In genomic region chr15:57861039-57861638, GRCh38 we compare ENCODE assay signal across 9 cellular contexts.
DNase-seq lines count a peak whose midpoint lies in the region; ATAC-seq and TF ChIP-seq lines count a peak whose summit lies in the region.
"Had no signal": no experiment of that assay in that cellular context is flagged by ENCODE, and none has a peak within 500 bp of the region (broad histone marks: within the 10 kb centered on the region; RNA-seq: fewer than 3 reads in every experiment).

No MANE protein-coding gene starts in this region.

- H3K36me3 Mint-ChIP-seq in memory B cell: no peaks in the 10 kb centered on the region

- ATAC-seq in RWPE2 (ENCODE audit: low read depth): peak; percentile 40; the same call in 1 of the 3 replicates
- ATAC-seq in memory B cell (ENCODE audit: low read depth): peak; percentile 31
- ATAC-seq in GM21619 (IDR thresholded peaks at IDR 0.05; ENCODE audit: unreplicated experiment): no peak

- TF ChIP-seq CTCF in KMS-11 (conservative IDR thresholded peaks at IDR 0.05; ENCODE audit: low read depth, low read length) (peak; percentile 87), RWPE2 (IDR thresholded peaks at IDR 0.05; ENCODE audit: poor library complexity, severe bottlenecking) (peak; percentile 99)

- H3K4me1 Mint-ChIP-seq in memory B cell: no peaks in the 10 kb centered on the region

- no peaks in the 10 kb centered on the region for H3K36me3 ChIP-seq in KMS-11 (ENCODE audit: insufficient read depth)
- H3K36me3 ChIP-seq in RWPE2 (ENCODE audit: low read depth): no peaks in the 10 kb centered on the region

- no peak overlapping the region for H3K4me3 ChIP-seq in KMS-11 (IDR thresholded peaks at IDR 0.05; ENCODE audit: insufficient read depth, low read depth, low read length)
- H3K4me3 ChIP-seq in RWPE2 (ENCODE audit: severe bottlenecking): no peak overlapping the region

- H3K27ac Mint-ChIP-seq in memory B cell: no peak overlapping the region

- no peak overlapping the region for H3K27ac ChIP-seq in KMS-11
- no peak overlapping the region for H3K27ac ChIP-seq in RWPE2 (ENCODE audit: poor library complexity, severe bottlenecking)

- no peak overlapping the region for H3K4me2 ChIP-seq in KMS-11

- no peaks in the 10 kb centered on the region for H4K20me1 ChIP-seq in KMS-11 (ENCODE audit: insufficient read depth)

- no peaks in the 10 kb centered on the region for H3K27me3 ChIP-seq in KMS-11 (ENCODE audit: insufficient read depth, low read depth)
- H3K27me3 ChIP-seq in RWPE2 (ENCODE audit: insufficient read depth, poor library complexity, severe bottlenecking): no peaks in the 10 kb centered on the region

- no peak overlapping the region for H2AFZ ChIP-seq in KMS-11 (ENCODE audit: low read depth)

- no peaks in the 10 kb centered on the region for H3K79me2 ChIP-seq in KMS-11 (ENCODE audit: insufficient read depth, low read depth)

- H3K4me3 Mint-ChIP-seq in memory B cell: no peak overlapping the region
- H3K4me3 Mint-ChIP-seq: central memory CD8-positive, alpha-beta T cell had no signal

- H3K27me3 Mint-ChIP-seq in memory B cell: peaks cover 13% of the 10 kb centered on the region

- DNase-seq in SIG-M5 treated with dmso at 0.1 percent for 504 hours (lab: John Stamatoyannopoulos, UW; ENCODE audit: unreplicated experiment) (peak; percentile 57), SIG-M5 (lab: John Stamatoyannopoulos, UW) (no peak), RWPE2 (ENCODE audit: low spot score) (no peak), dermis microvascular lymphatic vessel endothelial cell (ENCODE audit: low read depth in 2 of 2) (peak; percentile 69 to 82), memory B cell (ENCODE audit: low spot score in 2 of 2) (peak; percentile 22 to 43), NCI-H1436 (lab: John Stamatoyannopoulos, UW) (no peak)

- no peak overlapping the region for H3K9ac ChIP-seq in KMS-11

- H3K9me3 ChIP-seq in RWPE2 (ENCODE audit: severe bottlenecking): no peaks in the 10 kb centered on the region

- peaks cover 29% of the 10 kb centered on the region for H3K4me1 ChIP-seq in KMS-11 (ENCODE audit: low read depth, poor library complexity, severe bottlenecking)
- peaks cover 3% of the 10 kb centered on the region for H3K4me1 ChIP-seq in RWPE2 (ENCODE audit: insufficient read depth, poor library complexity, severe bottlenecking)

- no peaks in the 10 kb centered on the region for H3K9me3 Mint-ChIP-seq in memory B cell
- H3K9me3 Mint-ChIP-seq: central memory CD8-positive, alpha-beta T cell had no signal

Comparison
In these comparisons a context has a peak if more than half of its experiments do, and no peak if none do; other contexts are left out.
1. DNase-seq: peak in SIG-M5 treated with dmso at 0.1 percent for 504 hours (single experiment), dermis microvascular lymphatic vessel endothelial cell (2 of 2) and memory B cell (2 of 2); none in SIG-M5 (single experiment), RWPE2 (single experiment) and NCI-H1436 (single experiment).